Comparison of ENCODE assay signal across 9 cellular contexts in genomic region chr19:55603581-55604292, GRCh38. TPM values are rescaled to one million over a fixed set of nuclear protein-coding genes. Genes with fewer than 3 reads are reported as not detected.
A peak's percentile ranks its signal among the peaks of the same experiment; 100 is the strongest.
DNase-seq lines count a peak whose midpoint lies in the region; ATAC-seq and TF ChIP-seq lines count a peak whose summit lies in the region.
"Had no signal": no experiment of that assay in that cellular context is flagged by ENCODE, and none has a peak within 500 bp of the region (broad histone marks: within the 10 kb centered on the region; RNA-seq: fewer than 3 reads in every experiment).

No MANE protein-coding gene starts in this region.

- intact Hi-C loops in heart right ventricle (cut with DNase I) = loop anchor here in 1 of 10 donors (10.0 kb wide), 1 partner anchor 89 kb away; no protein-coding TSS in a partner anchor
- intact Hi-C loops in Right ventricle myocardium inferior (cut with DNase I) = loop anchor here (10.0 kb wide), 1 partner anchor 219 kb away; the partner anchor contains the start of genes RPL28 and TMEM238
- intact Hi-C loops in posterior vena cava (cut with DNase I) = loop anchor here in 1 of 2 donors (5.0 kb wide), 2 partner anchors 1059 to 1136 kb away; no protein-coding TSS in a partner anchor

- H3K27ac ChIP-seq in heart right ventricle = peak overlapping the region in 7 of 10 donors; percentile 95 to 98 (median 96)
- peak overlapping the region; percentile 94 for H3K27ac ChIP-seq in mesodermal cell (ENCODE audit: low read depth, low read length, severe bottlenecking)

- no peak for DNase-seq in heart right ventricle
- no peak for DNase-seq in Right ventricle myocardium inferior (ENCODE audit: missing footprints)
- no peak for DNase-seq in activated naive CD8-positive, alpha-beta T cell treated with anti-CD3 and anti-CD28 coated beads for 36 hours
- no peak for DNase-seq in posterior vena cava (ENCODE audit: low spot score)
- DNase-seq in activated effector memory CD4-positive, alpha-beta T cell treated with Interleukin-2 at 50 U/mL for 16 hours = no peak
- DNase-seq: activated CD4-positive, CD25-positive, alpha-beta regulatory T cell had no signal

- H3K27me3 ChIP-seq in heart right ventricle = no peaks in the 10 kb centered on the region

- H3K4me1 ChIP-seq in heart right ventricle (peaks cover 4 to 51% (median 31%) of the 10 kb centered on the region in 9 donors), mesodermal cell (ENCODE audit: control insufficient read depth, insufficient read depth, low read length, poor library complexity, severe bottlenecking) (peaks cover 12% of the 10 kb centered on the region)

- peaks cover 38% of the 10 kb centered on the region for H3K4me1 Mint-ChIP-seq in activated naive CD8-positive, alpha-beta T cell treated with anti-CD3 and anti-CD28 coated beads for 36 hours

- peak overlapping the region in 5 of 10 donors; percentile 74 to 85 (median 83) for H3K4me3 ChIP-seq in heart right ventricle
- peak overlapping the region; percentile 89 for H3K4me3 ChIP-seq in mesodermal cell (ENCODE audit: extremely low read depth, insufficient read depth, low read length, poor library complexity, severe bottlenecking)

- no peak for ATAC-seq in heart right ventricle
- no peak for ATAC-seq in Right ventricle myocardium inferior
- no peak for ATAC-seq in HG02678 (IDR thresholded peaks at IDR 0.05; ENCODE audit: unreplicated experiment)
- no peak for ATAC-seq in HG02852 (IDR thresholded peaks at IDR 0.05; ENCODE audit: unreplicated experiment)

- H3K27ac Mint-ChIP-seq in activated naive CD8-positive, alpha-beta T cell treated with anti-CD3 and anti-CD28 coated beads for 36 hours = peak overlapping the region; percentile 96

- H3K4me3 Mint-ChIP-seq in activated naive CD8-positive, alpha-beta T cell treated with anti-CD3 and anti-CD28 coated beads for 36 hours = peak overlapping the region; percentile 88

- no peaks in the 10 kb centered on the region for H3K9me3 ChIP-seq in heart right ventricle
- no peaks in the 10 kb centered on the region for H3K9me3 ChIP-seq in mesodermal cell (ENCODE audit: control insufficient read depth, low read length)

- 74 to 75% methylated on average over 22 of the region's 22 CpGs for WGBS in heart right ventricle, 2 donors
- 91 to 94% methylated on average over 21 to 22 of the region's 22 CpGs for whole genome bisulfite sequencing in mesodermal cell (ENCODE audit: insufficient coverage in 2 of 2), 2 experiments

- no peak for TF ChIP-seq CTCF in heart right ventricle (IDR thresholded peaks at IDR 0.05)

- peaks cover 1% of the 10 kb centered on the region for H3K9me3 Mint-ChIP-seq in activated naive CD8-positive, alpha-beta T cell treated with anti-CD3 and anti-CD28 coated beads for 36 hours

- H3K27me3 Mint-ChIP-seq in activated naive CD8-positive, alpha-beta T cell treated with anti-CD3 and anti-CD28 coated beads for 36 hours = no peaks in the 10 kb centered on the region

- H3K36me3 Mint-ChIP-seq in activated naive CD8-positive, alpha-beta T cell treated with anti-CD3 and anti-CD28 coated beads for 36 hours = peaks cover 20% of the 10 kb centered on the region

- H3K36me3 ChIP-seq in heart right ventricle = peaks cover 0 to 26% (median 0%) of the 10 kb centered on the region in 9 donors
- peaks cover 21% of the 10 kb centered on the region for H3K36me3 ChIP-seq in mesodermal cell (ENCODE audit: control insufficient read depth, insufficient read depth, low read length)

RNA-seq across cellular contexts. Expression of gene ZNF865, which starts 1.7 kb away (rescaled TPM):
- total RNA-seq in heart right ventricle (10 to 100 TPM; 11.8 to 20.0 (median 13.5) TPM), Right ventricle myocardium inferior (16.9 TPM), posterior vena cava (10 to 100 TPM; 10.1 to 12.6 TPM)
- 10 to 100 TPM; 13.9 to 26.5 TPM for polyA plus RNA-seq in heart right ventricle
- 10 to 100 TPM; 10.5 to 10.7 TPM for total RNA-seq in activated naive CD8-positive, alpha-beta T cell treated with anti-CD3 and anti-CD28 coated beads for 36 hours
- 10.3 TPM for polyA plus RNA-seq in mesodermal cell (2013, experiment 1 of 2)
- polyA plus RNA-seq in mesodermal cell (2013, experiment 2 of 2) = 8.9 TPM

RNA-seq across cellular contexts. Expression of gene ZNF524, which starts 3.6 kb away (rescaled TPM):
- total RNA-seq in heart right ventricle (10 to 100 TPM in 8 of 10 donors, 1 to 10 TPM in 2; 7.9 to 22.0 (median 12.9) TPM), Right ventricle myocardium inferior (16.9 TPM), posterior vena cava (10 to 100 TPM; 10.6 to 11.1 TPM)
- 10 to 100 TPM; 34.9 to 39.4 TPM for polyA plus RNA-seq in heart right ventricle
- 10 to 100 TPM; 10.8 to 11.5 TPM for total RNA-seq in activated naive CD8-positive, alpha-beta T cell treated with anti-CD3 and anti-CD28 coated beads for 36 hours
- polyA plus RNA-seq in mesodermal cell (2013, experiment 1 of 2) = 7.8 TPM
- 5.7 TPM for polyA plus RNA-seq in mesodermal cell (2013, experiment 2 of 2)

RNA-seq across cellular contexts. Expression of gene FIZ1, which starts 4.4 kb away (rescaled TPM):
- total RNA-seq in heart right ventricle (10 to 100 TPM; 11.6 to 18.8 (median 13.5) TPM), Right ventricle myocardium inferior (14.8 TPM), posterior vena cava (1 to 10 TPM; 7.8 to 9.7 TPM)
- polyA plus RNA-seq in heart right ventricle = 10 to 100 TPM in 1 of 2 donors, 1 to 10 TPM in 1; 9.3 to 16.5 TPM
- total RNA-seq in activated naive CD8-positive, alpha-beta T cell treated with anti-CD3 and anti-CD28 coated beads for 36 hours = 10 to 100 TPM; 19.8 to 20.7 TPM
- 13.6 TPM for polyA plus RNA-seq in mesodermal cell (2013, experiment 1 of 2)
- 11.9 TPM for polyA plus RNA-seq in mesodermal cell (2013, experiment 2 of 2)

RNA-seq across cellular contexts. Expression of gene ZNF784, which starts 20.6 kb away (rescaled TPM):
- 10 to 100 TPM in 8 of 10 donors, 1 to 10 TPM in 2; 8.9 to 16.4 (median 12.2) TPM for total RNA-seq in heart right ventricle
- 1 to 10 TPM; 6.4 to 9.9 TPM for polyA plus RNA-seq in heart right ventricle
- total RNA-seq in Right ventricle myocardium inferior = 11.1 TPM
- 1 to 10 TPM; 3.7 to 3.9 TPM for total RNA-seq in activated naive CD8-positive, alpha-beta T cell treated with anti-CD3 and anti-CD28 coated beads for 36 hours
- polyA plus RNA-seq in mesodermal cell (2013, experiment 1 of 2) = 7.0 TPM
- polyA plus RNA-seq in mesodermal cell (2013, experiment 2 of 2) = 5.4 TPM
- total RNA-seq in posterior vena cava = 1 to 10 TPM; 3.6 to 4.3 TPM

RNA-seq across cellular contexts. Expression of gene ZNF579, which starts 23.1 kb away (rescaled TPM):
- total RNA-seq in heart right ventricle = 10 to 100 TPM in 4 of 10 donors, 1 to 10 TPM in 6; 7.1 to 16.9 (median 9.6) TPM
- 10 to 100 TPM; 13.1 to 23.8 TPM for polyA plus RNA-seq in heart right ventricle
- total RNA-seq in Right ventricle myocardium inferior = 13.1 TPM
- total RNA-seq in activated naive CD8-positive, alpha-beta T cell treated with anti-CD3 and anti-CD28 coated beads for 36 hours = 1 to 10 TPM; 5.5 to 6.1 TPM
- polyA plus RNA-seq in mesodermal cell (2013, experiment 1 of 2) = 20.6 TPM
- 16.8 TPM for polyA plus RNA-seq in mesodermal cell (2013, experiment 2 of 2)
- total RNA-seq in posterior vena cava = 1 to 10 TPM; 7.4 to 7.6 TPM
